Comparison of ENCODE assay signal across 19 cellular contexts in the genomic region with DNA sequence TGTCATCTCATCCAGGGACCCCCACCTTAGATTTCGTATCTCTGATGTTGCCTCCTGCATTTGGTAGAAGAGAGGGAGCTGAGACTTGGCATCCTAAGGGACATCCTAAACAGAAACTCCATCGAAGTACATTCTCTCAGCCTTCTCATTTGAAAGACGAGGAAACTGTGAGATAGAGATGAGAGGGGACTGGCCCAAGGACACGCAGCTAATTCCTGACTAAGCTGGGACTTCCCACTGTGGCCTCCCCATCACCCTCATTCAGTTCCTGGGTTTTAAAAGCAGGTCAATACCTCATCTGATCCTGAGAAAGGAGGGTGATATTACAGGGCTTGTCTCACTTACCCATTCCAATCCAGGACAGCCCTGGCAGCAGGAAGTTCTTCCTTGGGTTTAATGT. TPM values are rescaled to one million over a fixed set of nuclear protein-coding genes. Genes with fewer than 3 reads are reported as not detected.
DNase-seq lines count a peak whose midpoint lies in the region; ATAC-seq and TF ChIP-seq lines count a peak whose summit lies in the region.
"Had no signal": no experiment of that assay in that cellular context is flagged by ENCODE, and none has a peak within 500 bp of the region (broad histone marks: within the 10 kb centered on the region; RNA-seq: fewer than 3 reads in every experiment).

No MANE protein-coding gene starts in this region.

- no peak overlapping the region for H3K27ac ChIP-seq in MM.1S (ENCODE audit: low read length)
- no peak overlapping the region for H3K27ac ChIP-seq in esophagus muscularis mucosa (replicated peaks in 1 of 4)
- no peak overlapping the region for H3K27ac ChIP-seq in uterus
- H3K27ac ChIP-seq: 22Rv1, BLaER1, GM23248 had no signal

- intact Hi-C loops in activated CD4-positive, alpha-beta T cell treated with anti-CD3 and anti-CD28 coated beads for 36 hours (cut with DNase I, micrococcal nuclease), result no loop called here
- intact Hi-C loops in esophagus muscularis mucosa (cut with DNase I) (no loop called here), uterus (cut with DNase I; ENCODE audit: low total_unique reads) (no loop called here)

- no peaks in the 10 kb centered on the region; the same call in 1 of the 2 replicates for H3K27me3 ChIP-seq in MM.1S (replicated peaks; ENCODE audit: insufficient read depth, low read length)
- peaks cover 0 to 54% (median 0%) of the 10 kb centered on the region in 4 donors for H3K27me3 ChIP-seq in esophagus muscularis mucosa
- H3K27me3 ChIP-seq in uterus, result no peaks in the 10 kb centered on the region
- H3K27me3 ChIP-seq: BLaER1 had no signal

- TF ChIP-seq EP300 in esophagus muscularis mucosa (IDR thresholded peaks at IDR 0.05), result no peak

- no peak overlapping the region for H3K4me2 ChIP-seq in MM.1S (ENCODE audit: low read depth, low read length)
- H3K4me2 ChIP-seq: BLaER1 had no signal

- H3K4me1 ChIP-seq in MM.1S (ENCODE audit: low read length) (no peaks in the 10 kb centered on the region), esophagus muscularis mucosa (no peaks in the 10 kb centered on the region), uterus (no peaks in the 10 kb centered on the region)
- H3K4me1 ChIP-seq: BLaER1, Caco-2 had no signal

- TF ChIP-seq CTCF in MM.1S (IDR thresholded peaks at IDR 0.05; ENCODE audit: low read length) (no peak), esophagus muscularis mucosa (IDR thresholded peaks at IDR 0.05) (no peak), uterus (IDR thresholded peaks at IDR 0.05) (no peak)

- H3K9me3 Mint-ChIP-seq in activated CD4-positive, alpha-beta T cell treated with anti-CD3 and anti-CD28 coated beads for 36 hours (ENCODE audit: low read depth), result no peaks in the 10 kb centered on the region
- H3K9me3 Mint-ChIP-seq: CD8-positive, alpha-beta memory T cell had no signal

- H3K4me1 Mint-ChIP-seq in activated CD4-positive, alpha-beta T cell treated with anti-CD3 and anti-CD28 coated beads for 36 hours, result peaks cover 4% of the 10 kb centered on the region

- no peak for DNase-seq in activated CD4-positive, alpha-beta T cell treated with anti-CD3 and anti-CD28 coated beads for 36 hours
- no peak for DNase-seq in activated CD4-positive, alpha-beta T cell treated with anti-CD3 and anti-CD28 coated beads for 48 hours
- DNase-seq in MM.1S (peak; percentile 4), esophagus muscularis mucosa (ENCODE audit: extremely low spot score) (peak; percentile 62), NCI-H146 treated with DMSO at 0.1 percent for 48 hours (lab: John Stamatoyannopoulos, UW; ENCODE audit: unreplicated experiment) (no peak), uterus (no peak)
- DNase-seq: AML-193; Caco-2; CD8-positive, alpha-beta memory T cell; DMS53; GF-D8; GM23248; H7 had no signal

- CTCF ChIA-PET in activated CD4-positive, alpha-beta T cell treated with anti-CD3 and anti-CD28 coated beads for 36 hours (lab: Charles Lee), result interaction anchor here (0.6 to 1.8 kb wide), 6 partner anchors 9 to 438 kb away, joined by 3 to 10 read pairs (median 4); no protein-coding TSS in a partner anchor

- no peaks in the 10 kb centered on the region for H3K36me3 Mint-ChIP-seq in activated CD4-positive, alpha-beta T cell treated with anti-CD3 and anti-CD28 coated beads for 36 hours (ENCODE audit: low read depth)
- H3K36me3 Mint-ChIP-seq: CD8-positive, alpha-beta memory T cell had no signal

- H3K79me2 ChIP-seq in MM.1S (ENCODE audit: low read length), result no peaks in the 10 kb centered on the region

- peaks cover 6% of the 10 kb centered on the region for H3K27me3 Mint-ChIP-seq in activated CD4-positive, alpha-beta T cell treated with anti-CD3 and anti-CD28 coated beads for 36 hours

- H2AFZ ChIP-seq in MM.1S (ENCODE audit: low read length), result no peak overlapping the region
- H2AFZ ChIP-seq: GM23248 had no signal

- H3K9ac ChIP-seq in MM.1S (ENCODE audit: low read length), result no peak overlapping the region
- H3K9ac ChIP-seq: BLaER1, GM23248 had no signal

- ATAC-seq in activated CD4-positive, alpha-beta T cell treated with anti-CD3 and anti-CD28 coated beads for 36 hours, result peak; percentile 55
- no peak for ATAC-seq in HG03571 (IDR thresholded peaks at IDR 0.05; ENCODE audit: unreplicated experiment)

- no peak overlapping the region for H3K4me3 ChIP-seq in MM.1S (ENCODE audit: low read length)
- H3K4me3 ChIP-seq in esophagus muscularis mucosa, result no peak overlapping the region
- no peak overlapping the region for H3K4me3 ChIP-seq in uterus
- H3K4me3 ChIP-seq: BLaER1, GM23248, K562 had no signal

- TF ChIP-seq POLR2A in esophagus muscularis mucosa (IDR thresholded peaks at IDR 0.05; ENCODE audit: low read depth) (no peak), uterus (IDR thresholded peaks at IDR 0.05) (no peak)

- POLR2A ChIA-PET in activated CD4-positive, alpha-beta T cell treated with anti-CD3 and anti-CD28 coated beads for 36 hours (lab: Charles Lee), result interaction anchor here (0.5 kb wide), 1 partner anchor 232 kb away, joined by 3 read pairs; no protein-coding TSS in a partner anchor

- H3K9me2 ChIP-seq in MM.1S (replicated peaks; ENCODE audit: insufficient read depth, low read length), result no peaks in the 10 kb centered on the region

- H3K9me3 ChIP-seq in MM.1S (replicated peaks; ENCODE audit: insufficient read depth, low read length) (no peaks in the 10 kb centered on the region), esophagus muscularis mucosa (peaks cover 0 to 2% (median 0%) of the 10 kb centered on the region in 4 donors), uterus (no peaks in the 10 kb centered on the region)
- H3K9me3 ChIP-seq: Caco-2 had no signal

- H3F3A ChIP-seq in MM.1S (ENCODE audit: insufficient read depth, low read length), result no peaks in the 10 kb centered on the region

- H3K4me3 Mint-ChIP-seq in activated CD4-positive, alpha-beta T cell treated with anti-CD3 and anti-CD28 coated beads for 36 hours, result no peak overlapping the region
- H3K4me3 Mint-ChIP-seq: CD8-positive, alpha-beta memory T cell had no signal

- H3K27ac Mint-ChIP-seq in activated CD4-positive, alpha-beta T cell treated with anti-CD3 and anti-CD28 coated beads for 36 hours, result no peak overlapping the region

- H3K36me3 ChIP-seq in MM.1S (replicated peaks; ENCODE audit: insufficient read depth, low read length) (no peaks in the 10 kb centered on the region), esophagus muscularis mucosa (no peaks in the 10 kb centered on the region), uterus (no peaks in the 10 kb centered on the region)
- H3K36me3 ChIP-seq: BLaER1 had no signal

- H4K20me1 ChIP-seq in MM.1S (ENCODE audit: insufficient read depth, low read length), result no peaks in the 10 kb centered on the region
- H4K20me1 ChIP-seq: BLaER1 had no signal

- WGBS in esophagus muscularis mucosa, result 83% methylated on average over 4 of the region's 4 CpGs

RNA-seq across cellular contexts. Expression of gene WFDC5, which starts 0.9 kb away (rescaled TPM):
- total RNA-seq in activated CD4-positive, alpha-beta T cell treated with anti-CD3 and anti-CD28 coated beads for 36 hours, result under 1 TPM; 0.23 TPM
- total RNA-seq in esophagus muscularis mucosa (not detected), uterus (not detected)
- total RNA-seq: A673; Caco-2; CD8-positive, alpha-beta memory T cell; GM23248; H7; HT1080; K562 had no signal

RNA-seq across cellular contexts. Expression of gene WFDC12, which starts 8.4 kb away (rescaled TPM):
- not detected for total RNA-seq in activated CD4-positive, alpha-beta T cell treated with anti-CD3 and anti-CD28 coated beads for 36 hours
- total RNA-seq in esophagus muscularis mucosa (not detected), uterus (not detected)
- total RNA-seq: A673; Caco-2; CD8-positive, alpha-beta memory T cell; GM23248; H7; HT1080; K562 had no signal

RNA-seq across cellular contexts. Expression of gene KCNS1, which starts 14.9 kb away (rescaled TPM):
- total RNA-seq in activated CD4-positive, alpha-beta T cell treated with anti-CD3 and anti-CD28 coated beads for 36 hours, result under 1 TPM; 0.66 to 0.79 TPM
- total RNA-seq in esophagus muscularis mucosa, result under 1 TPM in 1 of 4 donors, not detected in 3; 0.17 TPM
- total RNA-seq in uterus, result under 1 TPM in 1 of 4 donors, not detected in 3; 0.97 TPM
- total RNA-seq: A673, HT1080, K562 had no signal

RNA-seq across cellular contexts. Expression of gene PI3, which starts 58.9 kb away (rescaled TPM):
- total RNA-seq in activated CD4-positive, alpha-beta T cell treated with anti-CD3 and anti-CD28 coated beads for 36 hours, result not detected
- 1 to 10 TPM in 1 of 4 donors, not detected in 3; 1.0 TPM for total RNA-seq in esophagus muscularis mucosa
- not detected for total RNA-seq in uterus
- total RNA-seq: A673, H7, HT1080, K562 had no signal

Comparison
In these comparisons a context has a peak if more than half of its experiments do, and no peak if none do; other contexts are left out.
1. DNase-seq: peak in MM.1S (single experiment) and esophagus muscularis mucosa (single experiment); none in activated CD4-positive, alpha-beta T cell treated with anti-CD3 and anti-CD28 coated beads for 36 hours (single experiment), activated CD4-positive, alpha-beta T cell treated with anti-CD3 and anti-CD28 coated beads for 48 hours (single experiment), NCI-H146 treated with DMSO at 0.1 percent for 48 hours (single experiment) and uterus (0 of 2).